ENCODE assay signal across 18 cellular contexts in genomic region chr14:75049136-75049535, GRCh38. TPM values are rescaled to one million over a fixed set of nuclear protein-coding genes. Genes with fewer than 3 reads are reported as not detected.
DNase-seq lines count a peak whose midpoint lies in the region; ATAC-seq and TF ChIP-seq lines count a peak whose summit lies in the region.
"Had no signal": no experiment of that assay in that cellular context is flagged by ENCODE, and none has a peak within 500 bp of the region (broad histone marks: within the 10 kb centered on the region; RNA-seq: fewer than 3 reads in every experiment).

No MANE protein-coding gene starts in this region.

- CTCF ChIA-PET in T-cell (lab: Charles Lee) = interaction anchor here (0.5 to 0.6 kb wide), 2 partner anchors 13 to 246 kb away, joined by 3 to 9 read pairs; no protein-coding TSS in a partner anchor

- no peak overlapping the region for H3K4me3 Mint-ChIP-seq in T-cell
- H3K4me3 Mint-ChIP-seq in activated T-helper 1 cell treated with anti-CD3 and anti-CD28 coated beads, Interleukin-12 subunit alpha, Interleukin-12 subunit beta, Interleukin-2, Interleukin-4 antibody, amounts not matched to agents 30 ng/mL and 10 ng/mL and 1 ng/mL, durations not matched to agents 14 hours and 24 hours and 36 hours = no peak overlapping the region
- H3K4me3 Mint-ChIP-seq: activated naive CD8-positive, alpha-beta T cell treated with anti-CD3 and anti-CD28 coated beads for 36 hours; T-helper 17 cell had no signal

- no peak overlapping the region for H2BK15ac ChIP-seq in mesenchymal stem cell (ENCODE audit: low read depth, poor library complexity, severe bottlenecking)

- H3K27me3 ChIP-seq in Karpas-422 (ENCODE audit: low read length) = no peaks in the 10 kb centered on the region
- no peaks in the 10 kb centered on the region for H3K27me3 ChIP-seq in esophagus muscularis mucosa
- H3K27me3 ChIP-seq in mesenchymal stem cell (ENCODE audit: control insufficient read depth in 1 of 2, insufficient read depth in 1 of 2, low read length in 2 of 2) = no peaks in the 10 kb centered on the region
- no peaks in the 10 kb centered on the region for H3K27me3 ChIP-seq in prostate gland (replicated peaks; ENCODE audit: insufficient read depth)
- H3K27me3 ChIP-seq: cardiac muscle cell had no signal

- H4K8ac ChIP-seq in mesenchymal stem cell (ENCODE audit: low read length) = no peak overlapping the region

- H3K9me3 ChIP-seq in Karpas-422 (ENCODE audit: low read length) (no peaks in the 10 kb centered on the region), esophagus muscularis mucosa (no peaks in the 10 kb centered on the region), mesenchymal stem cell (ENCODE audit: control insufficient read depth, low read length) (no peaks in the 10 kb centered on the region), prostate gland (no peaks in the 10 kb centered on the region)
- H3K9me3 ChIP-seq: Caco-2 had no signal

- H3K4me1 Mint-ChIP-seq in T-cell = peaks cover 62 to 70% (median 65%) of the 10 kb centered on the region in 3 donors
- peaks cover 70% of the 10 kb centered on the region for H3K4me1 Mint-ChIP-seq in activated T-helper 1 cell treated with anti-CD3 and anti-CD28 coated beads, Interleukin-12 subunit alpha, Interleukin-12 subunit beta, Interleukin-2, Interleukin-4 antibody, amounts not matched to agents 30 ng/mL and 10 ng/mL and 1 ng/mL, durations not matched to agents 14 hours and 24 hours and 36 hours (ENCODE audit: low read depth)

- H3K18ac ChIP-seq in mesenchymal stem cell (ENCODE audit: low read depth in 1 of 2, low read length in 2 of 2) = no peak overlapping the region

- H3K9ac ChIP-seq in Karpas-422 (ENCODE audit: low read length) = no peak overlapping the region
- peak overlapping the region; percentile 93 for H3K9ac ChIP-seq in mesenchymal stem cell (ENCODE audit: low read length)

- H3K4ac ChIP-seq in mesenchymal stem cell (ENCODE audit: low read depth in 1 of 2, low read length in 2 of 2) = no peak overlapping the region

- H2BK5ac ChIP-seq in mesenchymal stem cell (ENCODE audit: low read depth, low read length, poor library complexity, severe bottlenecking) = no peak overlapping the region

- 59% methylated on average over 5 of the region's 5 CpGs for WGBS in esophagus muscularis mucosa
- 98% methylated on average over 5 of the region's 5 CpGs for WGBS in mesenchymal stem cell
- WGBS in prostate gland = 54% methylated on average over 5 of the region's 5 CpGs

- TF ChIP-seq CTCF in esophagus muscularis mucosa (IDR thresholded peaks at IDR 0.05) (no peak), prostate gland (IDR thresholded peaks at IDR 0.05) (no peak)

- H3K9me3 Mint-ChIP-seq in T-cell = no peaks in the 10 kb centered on the region
- H3K9me3 Mint-ChIP-seq in activated T-helper 1 cell treated with anti-CD3 and anti-CD28 coated beads, Interleukin-12 subunit alpha, Interleukin-12 subunit beta, Interleukin-2, Interleukin-4 antibody, amounts not matched to agents 30 ng/mL and 10 ng/mL and 1 ng/mL, durations not matched to agents 14 hours and 24 hours and 36 hours = no peaks in the 10 kb centered on the region
- H3K9me3 Mint-ChIP-seq: activated CD8-positive, alpha-beta T cell treated with anti-CD3 and anti-CD28 coated beads for 36 hours had no signal

- no peaks in the 10 kb centered on the region for H3K27me3 Mint-ChIP-seq in T-cell
- H3K27me3 Mint-ChIP-seq in activated T-helper 1 cell treated with anti-CD3 and anti-CD28 coated beads, Interleukin-12 subunit alpha, Interleukin-12 subunit beta, Interleukin-2, Interleukin-4 antibody, amounts not matched to agents 30 ng/mL and 10 ng/mL and 1 ng/mL, durations not matched to agents 14 hours and 24 hours and 36 hours (ENCODE audit: insufficient read depth) = no peaks in the 10 kb centered on the region
- H3K27me3 Mint-ChIP-seq: activated CD8-positive, alpha-beta T cell treated with anti-CD3 and anti-CD28 coated beads for 36 hours; T-helper 17 cell had no signal

- no peak overlapping the region for H2BK120ac ChIP-seq in mesenchymal stem cell (ENCODE audit: low read depth, low read length)

- POLR2A ChIA-PET in T-cell (lab: Charles Lee) = interaction anchor here (0.6 to 1.4 kb wide), 3 partner anchors 13 to 15 kb away, joined by 3 to 6 read pairs (median 6); partner anchors contain the start of gene ACYP1 (in 1 of the 2)

- no peak overlapping the region for H3K27ac Mint-ChIP-seq in T-cell
- no peak overlapping the region for H3K27ac Mint-ChIP-seq in activated T-helper 1 cell treated with anti-CD3 and anti-CD28 coated beads, Interleukin-12 subunit alpha, Interleukin-12 subunit beta, Interleukin-2, Interleukin-4 antibody, amounts not matched to agents 30 ng/mL and 10 ng/mL and 1 ng/mL, durations not matched to agents 14 hours and 24 hours and 36 hours
- H3K27ac Mint-ChIP-seq: activated CD8-positive, alpha-beta T cell treated with anti-CD3 and anti-CD28 coated beads for 36 hours; activated naive CD8-positive, alpha-beta T cell treated with anti-CD3 and anti-CD28 coated beads for 36 hours; T-helper 17 cell had no signal

- H3K4me2 ChIP-seq in Karpas-422 (ENCODE audit: low read depth, low read length, poor library complexity, severe bottlenecking) = peak overlapping the region; percentile 69
- no peak overlapping the region for H3K4me2 ChIP-seq in mesenchymal stem cell (ENCODE audit: low read length, poor library complexity, severe bottlenecking)

- no peak for TF ChIP-seq EP300 in esophagus muscularis mucosa (IDR thresholded peaks at IDR 0.05)

- no peak overlapping the region for H2AK5ac ChIP-seq in mesenchymal stem cell (ENCODE audit: low read length, severe bottlenecking)

- H3K4me3 ChIP-seq in Karpas-422 (ENCODE audit: low read length) (no peak overlapping the region), esophagus muscularis mucosa (peak overlapping the region in 1 of 4 donors; percentile 25), mesenchymal stem cell (ENCODE audit: insufficient read depth in 1 of 2, low read depth in 1 of 2, low read length in 2 of 2) (peak overlapping the region in 1 of 2 experiments; percentile 79), prostate gland (no peak overlapping the region)
- H3K4me3 ChIP-seq: cardiac muscle cell had no signal

- no peak overlapping the region for H4K91ac ChIP-seq in mesenchymal stem cell (ENCODE audit: low read length)

- TF ChIP-seq POLR2A in esophagus muscularis mucosa (IDR thresholded peaks at IDR 0.05; ENCODE audit: low read depth) (no peak), prostate gland (IDR thresholded peaks at IDR 0.05) (no peak)

- H3K36me3 ChIP-seq in Karpas-422 (ENCODE audit: insufficient read depth, low read length) (peaks cover 36% of the 10 kb centered on the region), esophagus muscularis mucosa (no peaks in the 10 kb centered on the region), mesenchymal stem cell (ENCODE audit: control insufficient read depth in 1 of 2, insufficient read depth in 2 of 2, low read depth in 1 of 2, low read length in 2 of 2) (peaks cover 0 to 6% of the 10 kb centered on the region in 2 experiments), prostate gland (no peaks in the 10 kb centered on the region)
- H3K36me3 ChIP-seq: cardiac muscle cell had no signal

- no peak overlapping the region for H3K14ac ChIP-seq in mesenchymal stem cell (ENCODE audit: low read length in 2 of 2)

- intact Hi-C loops in esophagus muscularis mucosa (cut with DNase I) (no loop called here), prostate gland (cut with DNase I) (no loop called here)
- intact Hi-C loops in activated T-helper 1 cell treated with anti-CD3 and anti-CD28 coated beads, Interleukin-12 subunit alpha, Interleukin-12 subunit beta, Interleukin-2, Interleukin-4 antibody, amounts not matched to agents 30 ng/mL and 10 ng/mL and 1 ng/mL, durations not matched to agents 14 hours and 24 hours and 36 hours (cut with micrococcal nuclease) = no loop called here

- H3K23ac ChIP-seq in mesenchymal stem cell (ENCODE audit: low read length in 2 of 2) = no peak overlapping the region

- H3K79me2 ChIP-seq in Karpas-422 (ENCODE audit: low read length) = peaks cover 72% of the 10 kb centered on the region

- H3K9me2 ChIP-seq in Karpas-422 (replicated peaks; ENCODE audit: insufficient read depth, low read length) = no peaks in the 10 kb centered on the region

- peaks cover 18% of the 10 kb centered on the region for H3K36me3 Mint-ChIP-seq in T-cell
- peaks cover 35% of the 10 kb centered on the region for H3K36me3 Mint-ChIP-seq in activated T-helper 1 cell treated with anti-CD3 and anti-CD28 coated beads, Interleukin-12 subunit alpha, Interleukin-12 subunit beta, Interleukin-2, Interleukin-4 antibody, amounts not matched to agents 30 ng/mL and 10 ng/mL and 1 ng/mL, durations not matched to agents 14 hours and 24 hours and 36 hours (ENCODE audit: low read depth)

- H2AFZ ChIP-seq in Karpas-422 (ENCODE audit: low read length) = no peak overlapping the region
- H2AFZ ChIP-seq in mesenchymal stem cell (ENCODE audit: low read depth, low read length) = no peak overlapping the region

- peaks cover 32% of the 10 kb centered on the region for H3K4me1 ChIP-seq in Karpas-422 (ENCODE audit: low read length)
- H3K4me1 ChIP-seq in esophagus muscularis mucosa = peaks cover 31 to 74% (median 62%) of the 10 kb centered on the region in 4 donors
- H3K4me1 ChIP-seq in mesenchymal stem cell (ENCODE audit: control insufficient read depth, insufficient read depth, low read depth, low read length) = peaks cover 6% of the 10 kb centered on the region
- peaks cover 3% of the 10 kb centered on the region for H3K4me1 ChIP-seq in prostate gland (replicated peaks)

- peaks cover 12% of the 10 kb centered on the region for H3K79me1 ChIP-seq in mesenchymal stem cell (replicated peaks; ENCODE audit: low read length, poor library complexity, severe bottlenecking)

- DNase-seq in Karpas-422 (no peak), esophagus muscularis mucosa (ENCODE audit: extremely low spot score) (no peak), mesenchymal stem cell (no peak), superior temporal gyrus (ENCODE audit: extremely low spot score) (peak; percentile 81), T-cell (no peak), prostate gland (ENCODE audit: low spot score) (no peak)
- DNase-seq in activated T-helper 1 cell treated with anti-CD3 and anti-CD28 coated beads, Interleukin-12 subunit alpha, Interleukin-12 subunit beta, Interleukin-2, Interleukin-4 antibody, amounts not matched to agents 30 ng/mL and 10 ng/mL and 1 ng/mL, durations not matched to agents 14 hours and 24 hours and 36 hours (ENCODE audit: low spot score) = no peak
- DNase-seq: activated CD8-positive, alpha-beta T cell treated with anti-CD3 and anti-CD28 coated beads for 36 hours; activated naive CD8-positive, alpha-beta T cell treated with anti-CD3 and anti-CD28 coated beads for 36 hours; activated T-cell treated with anti-CD3 and anti-CD28 coated beads, Interleukin-2, amount 50 U/mL, for 48 hours; Caco-2; effector memory CD4-positive, alpha-beta T cell; NCI-H446 treated with DMSO at 0.1 percent for 48 hours; posterior cingulate gyrus; T-helper 17 cell; WERI-Rb-1 had no signal

- H3K27ac ChIP-seq in Karpas-422 (ENCODE audit: low read length) = no peak overlapping the region
- peak overlapping the region; percentile 54 to 93 (median 90) for H3K27ac ChIP-seq in esophagus muscularis mucosa (replicated peaks in 1 of 4)
- H3K27ac ChIP-seq in mesenchymal stem cell (ENCODE audit: low read length, poor library complexity, severe bottlenecking) = no peak overlapping the region
- H3K27ac ChIP-seq in prostate gland = no peak overlapping the region
- H3K27ac ChIP-seq: cardiac muscle cell, WERI-Rb-1 had no signal

- ATAC-seq in T-cell (replicated peaks in 1 of 4) (no peak), HG03196 (IDR thresholded peaks at IDR 0.05; ENCODE audit: unreplicated experiment) (no peak)
- ATAC-seq: activated CD8-positive, alpha-beta T cell treated with anti-CD3 and anti-CD28 coated beads for 36 hours; T-helper 17 cell had no signal

- H2BK12ac ChIP-seq in mesenchymal stem cell (ENCODE audit: low read length in 2 of 2) = no peak overlapping the region

- H4K20me1 ChIP-seq in Karpas-422 (ENCODE audit: insufficient read depth, low read depth, low read length) = 0 out of 2 replicates have a peak, but pooled peaks cover 5% of the 10 kb centered on the region

RNA-seq across cellular contexts. Expression of gene MLH3, which starts 2.1 kb away (rescaled TPM):
- 58.3 and 71.5 TPM in 2 replicates for total RNA-seq in Karpas-422 (2014; rRNA removed; shearing (Covaris generic); ENCODE audit: low replicate concordance)
- total RNA-seq in esophagus muscularis mucosa (10 to 100 TPM; 24.5 to 40.7 (median 32.9) TPM), T-cell (10 to 100 TPM; 17.3 to 28.2 (median 22.1) TPM), prostate gland (10 to 100 TPM; 23.3 to 29.6 TPM)
- 5.1 TPM for polyA plus RNA-seq in mesenchymal stem cell (2013, experiment 1 of 2)
- 4.6 TPM for polyA plus RNA-seq in mesenchymal stem cell (2013, experiment 2 of 2)
- total RNA-seq in activated T-helper 1 cell treated with anti-CD3 and anti-CD28 coated beads, Interleukin-12 subunit alpha, Interleukin-12 subunit beta, Interleukin-2, Interleukin-4 antibody, amounts not matched to agents 30 ng/mL and 10 ng/mL and 1 ng/mL, durations not matched to agents 14 hours and 24 hours and 36 hours = 24.3 and 28.3 TPM in 2 replicates

RNA-seq across cellular contexts. Expression of gene ACYP1, which starts 14.7 kb away (rescaled TPM):
- 80.3 and 84.2 TPM in 2 replicates for total RNA-seq in Karpas-422 (2014; rRNA removed; shearing (Covaris generic); ENCODE audit: low replicate concordance)
- total RNA-seq in esophagus muscularis mucosa = 10 to 100 TPM in 3 of 4 donors, 1 to 10 TPM in 1; 9.1 to 20.3 (median 16.9) TPM
- 13.6 TPM for polyA plus RNA-seq in mesenchymal stem cell (2013, experiment 1 of 2)
- polyA plus RNA-seq in mesenchymal stem cell (2013, experiment 2 of 2) = 14.3 TPM
- total RNA-seq in T-cell = 10 to 100 TPM; 15.3 to 26.1 (median 21.5) TPM
- total RNA-seq in activated T-helper 1 cell treated with anti-CD3 and anti-CD28 coated beads, Interleukin-12 subunit alpha, Interleukin-12 subunit beta, Interleukin-2, Interleukin-4 antibody, amounts not matched to agents 30 ng/mL and 10 ng/mL and 1 ng/mL, durations not matched to agents 14 hours and 24 hours and 36 hours = 37.9 and 43.0 TPM in 2 replicates
- total RNA-seq in prostate gland = 10 to 100 TPM; 11.2 to 14.3 TPM

RNA-seq across cellular contexts. Expression of gene ZC2HC1C, which starts 20.3 kb away (rescaled TPM):
- total RNA-seq in Karpas-422 (2014; rRNA removed; shearing (Covaris generic); ENCODE audit: low replicate concordance) = 1.1 and 2.9 TPM in 2 replicates
- total RNA-seq in esophagus muscularis mucosa (1 to 10 TPM; 4.3 to 7.1 (median 5.9) TPM), T-cell (1 to 10 TPM in 1 of 5 donors, under 1 TPM in 3, not detected in 1; 0.36 to 1.3 (median 0.56) TPM), prostate gland (10 to 100 TPM in 1 of 2 donors, 1 to 10 TPM in 1; 1.8 to 19.4 TPM)
- polyA plus RNA-seq in mesenchymal stem cell (2013, experiment 1 of 2) = 0.64 TPM
- 0.34 TPM for polyA plus RNA-seq in mesenchymal stem cell (2013, experiment 2 of 2)
- 0.71 and 0.80 TPM in 2 replicates for total RNA-seq in activated T-helper 1 cell treated with anti-CD3 and anti-CD28 coated beads, Interleukin-12 subunit alpha, Interleukin-12 subunit beta, Interleukin-2, Interleukin-4 antibody, amounts not matched to agents 30 ng/mL and 10 ng/mL and 1 ng/mL, durations not matched to agents 14 hours and 24 hours and 36 hours

RNA-seq across cellular contexts. Expression of gene EIF2B2, which starts 46.4 kb away (rescaled TPM):
- total RNA-seq in Karpas-422 (2014; rRNA removed; shearing (Covaris generic); ENCODE audit: low replicate concordance) = 86.5 and 106 TPM in 2 replicates
- total RNA-seq in esophagus muscularis mucosa = 10 to 100 TPM; 23.3 to 58.0 (median 45.9) TPM
- 35.8 TPM for polyA plus RNA-seq in mesenchymal stem cell (2013, experiment 1 of 2)
- 30.3 TPM for polyA plus RNA-seq in mesenchymal stem cell (2013, experiment 2 of 2)
- total RNA-seq in T-cell = 10 to 100 TPM; 19.4 to 31.5 (median 29.2) TPM
- total RNA-seq in activated T-helper 1 cell treated with anti-CD3 and anti-CD28 coated beads, Interleukin-12 subunit alpha, Interleukin-12 subunit beta, Interleukin-2, Interleukin-4 antibody, amounts not matched to agents 30 ng/mL and 10 ng/mL and 1 ng/mL, durations not matched to agents 14 hours and 24 hours and 36 hours = 52.8 and 54.3 TPM in 2 replicates
- 10 to 100 TPM; 43.9 to 60.4 TPM for total RNA-seq in prostate gland

Comparison
In these comparisons a context has a peak if more than half of its experiments do, and no peak if none do; other contexts are left out.
1. H3K27ac ChIP-seq: peak in esophagus muscularis mucosa (4 of 4); none in Karpas-422 (single experiment), mesenchymal stem cell (single experiment) and prostate gland (0 of 2).